Comparison of ENCODE assay signal across 8 cellular contexts in the genomic region with DNA sequence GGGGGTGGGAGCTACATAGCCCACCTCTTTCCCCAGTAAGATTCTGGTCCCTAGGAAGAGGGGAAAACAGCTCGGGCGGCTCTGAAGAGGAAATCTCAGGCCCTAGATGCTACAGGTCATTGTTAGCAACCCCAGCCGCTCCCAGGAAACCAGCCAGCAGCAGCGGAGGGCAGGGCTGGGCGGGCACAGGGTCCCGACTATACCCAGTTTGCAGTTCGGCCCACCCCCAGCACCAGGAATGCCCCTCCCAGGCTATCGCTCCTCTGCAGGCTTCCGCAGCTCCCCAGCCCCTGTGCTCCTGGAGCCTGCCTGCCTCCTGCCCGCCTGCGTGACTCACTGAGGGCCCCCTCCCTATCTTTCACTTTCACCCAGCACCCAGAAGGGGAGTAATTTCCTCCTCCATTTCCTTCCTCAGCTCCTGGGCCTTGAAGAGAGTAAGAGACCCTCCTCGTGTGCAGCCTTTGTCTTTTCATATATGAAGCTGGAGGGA. TPM values are rescaled to one million over a fixed set of nuclear protein-coding genes. Genes with fewer than 3 reads are reported as not detected.
DNase-seq lines count a peak whose midpoint lies in the region; ATAC-seq and TF ChIP-seq lines count a peak whose summit lies in the region.

No MANE protein-coding gene starts in this region.

- TF ChIP-seq POLR2A in adrenal gland (IDR thresholded peaks at IDR 0.05) = no peak

- peak; percentile 75 for DNase-seq in Ammon's horn (ENCODE audit: low spot score)
- DNase-seq in HFF-Myc (ENCODE audit: extremely low read depth, low read depth) = no peak
- peak; percentile 37 for DNase-seq in SKM-1 (lab: John Stamatoyannopoulos, UW; ENCODE audit: unreplicated experiment)
- DNase-seq in adrenal gland = peak in 6 of 7 donors; percentile 73 to 87 (median 76)
- peak; percentile 81 for DNase-seq in left ventricle myocardium superior
- peak; percentile 70 for DNase-seq in retina
- no peak for DNase-seq in NCI-H69 (lab: John Stamatoyannopoulos, UW)

- ATAC-seq in left ventricle myocardium superior = peak; percentile 79
- ATAC-seq in GM21576 (IDR thresholded peaks at IDR 0.05; ENCODE audit: unreplicated experiment) = no peak

- TF ChIP-seq CTCF in HFF-Myc (IDR thresholded peaks at IDR 0.05; ENCODE audit: low read depth, low read length, missing control alignments) (no peak), adrenal gland (IDR thresholded peaks at IDR 0.05) (peak in 1 of 6 experiments; percentile 13)

- peaks cover 61 to 71% of the 10 kb centered on the region in 2 donors for H3K4me1 ChIP-seq in adrenal gland (replicated peaks in 1 of 2)

- peak overlapping the region; percentile 19 for H3K4me3 ChIP-seq in HFF-Myc (replicated peaks; ENCODE audit: low read depth, low read length)
- H3K4me3 ChIP-seq in adrenal gland = peak overlapping the region in 1 of 4 donors; percentile 46

- no peaks in the 10 kb centered on the region for H3K27me3 ChIP-seq in adrenal gland

- H3K9me3 ChIP-seq in adrenal gland (replicated peaks in 1 of 3) = no peaks in the 10 kb centered on the region

- 0 to 2% (median 1%) methylated on average over 8 to 12 of the region's 12 CpGs for WGBS in adrenal gland, 4 donors

- intact Hi-C loops in adrenal gland (cut with DNase I) (loop anchor here (5.0 to 10.0 kb wide), 2 partner anchors 63 to 86 kb away; no protein-coding TSS in a partner anchor), left ventricle myocardium superior (cut with micrococcal nuclease) (no loop called here)

- H3K36me3 ChIP-seq in adrenal gland (replicated peaks in 1 of 2) = peaks cover 0 to 33% of the 10 kb centered on the region in 2 donors

- peak overlapping the region; percentile 39 to 90 (median 71) for H3K27ac ChIP-seq in adrenal gland

RNA-seq across cellular contexts. Expression of gene PNMA1, which starts 27.2 kb away (rescaled TPM):
- total RNA-seq in adrenal gland (10 to 100 TPM; 23.1 to 74.6 (median 43.2) TPM), left ventricle myocardium superior (13.9 TPM)
- 10 to 100 TPM; 14.4 to 52.5 (median 16.7) TPM for polyA plus RNA-seq in adrenal gland

Comparison
In these comparisons a context has a peak if more than half of its experiments do, and no peak if none do; other contexts are left out.
1. DNase-seq: peak in Ammon's horn (single experiment), SKM-1 (single experiment), adrenal gland (6 of 7), left ventricle myocardium superior (single experiment) and retina (single experiment); none in HFF-Myc (single experiment) and NCI-H69 (single experiment).